ENCODE assay signal across 8 cellular contexts in the genomic region with DNA sequence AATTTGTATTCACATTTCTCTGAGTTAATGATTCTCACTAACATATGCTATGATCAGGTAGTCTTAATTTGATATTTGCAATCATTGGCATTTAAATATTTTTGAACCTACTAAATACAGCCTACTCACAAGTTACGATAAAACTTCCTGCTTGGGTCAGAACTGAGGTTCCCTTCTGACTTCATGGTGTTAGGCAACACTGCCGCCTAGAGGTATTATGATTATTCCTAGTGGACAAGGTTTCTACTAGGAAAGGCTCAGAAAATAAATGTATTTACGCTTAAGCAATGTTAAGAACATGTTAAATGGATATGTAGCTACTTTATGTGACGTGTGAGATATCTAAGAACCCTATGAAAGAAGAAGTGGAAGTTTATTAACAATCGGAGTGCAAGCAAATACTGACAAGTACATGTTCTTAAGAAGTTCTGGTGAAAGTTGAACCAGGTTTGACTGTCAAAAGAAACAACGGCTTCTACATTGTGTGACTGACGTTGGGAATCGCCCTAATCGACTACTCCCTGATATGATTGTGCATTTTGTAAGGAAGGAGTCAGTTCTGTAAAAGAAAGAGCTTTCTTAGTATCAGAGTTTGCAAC.
A peak's percentile ranks its signal among the peaks of the same experiment; 100 is the strongest.
DNase-seq lines count a peak whose midpoint lies in the region; ATAC-seq, FAIRE-seq and TF ChIP-seq lines count a peak whose summit lies in the region.

No MANE protein-coding gene starts in this region.

- ATAC-seq in HepG2, result peak; percentile 79
- no peak for ATAC-seq in GM18870 (IDR thresholded peaks at IDR 0.05; ENCODE audit: unreplicated experiment)

- no peaks in the 10 kb centered on the region for H3K36me3 ChIP-seq in HEK293 (ENCODE audit: control insufficient read depth in 2 of 2, insufficient read depth in 1 of 2, low read length in 2 of 2)
- no peaks in the 10 kb centered on the region for H3K36me3 ChIP-seq in HepG2 (replicated peaks in 1 of 2; ENCODE audit: control insufficient read depth in 1 of 2, insufficient read depth in 2 of 2, low read length in 2 of 2)

- H2AFZ ChIP-seq in HepG2 (ENCODE audit: low read length), result no peak overlapping the region

- no peak for TF ChIP-seq POLR2A in HepG2 (IDR thresholded peaks at IDR 0.05; ENCODE audit: insufficient read depth in 1 of 2, low read depth in 2 of 2, low read length in 2 of 2)

- no peak for TF ChIP-seq RAD21 in HepG2 (CRISPR knock-in tag; IDR thresholded peaks at IDR 0.05)

- H3K9me3 ChIP-seq in HEK293 (ENCODE audit: control insufficient read depth, insufficient read depth, low read depth, low read length) (no peaks in the 10 kb centered on the region), HepG2 (ENCODE audit: low read length) (no peaks in the 10 kb centered on the region)

- TF ChIP-seq CTCF in HEK293 (tag by site-specific recombination; IDR thresholded peaks at IDR 0.05) (no peak), HepG2 (CRISPR knock-in tag; IDR thresholded peaks at IDR 0.05) (peak; percentile 72), coronary artery (IDR thresholded peaks at IDR 0.05) (no peak)

- TF ChIP-seq EP300 in HepG2 (IDR thresholded peaks at IDR 0.05; ENCODE audit: low read depth in 2 of 2, low read length in 2 of 2), result no peak
- no peak for TF ChIP-seq EP300 in HepG2 (CRISPR knock-in tag; IDR thresholded peaks at IDR 0.05; ENCODE audit: borderline replicate concordance)

- no peaks in the 10 kb centered on the region for H3K79me2 ChIP-seq in HepG2 (ENCODE audit: insufficient read depth, low read length)

- H3K27me3 ChIP-seq in HepG2 (ENCODE audit: control insufficient read depth in 1 of 2, insufficient read depth in 2 of 2, low read length in 2 of 2), result no peaks in the 10 kb centered on the region

- FAIRE-seq in HepG2 (lab: Jason Lieb, UNC) (no peak), urothelium cell line (lab: Jason Lieb, UNC) (no peak)

- H4K20me1 ChIP-seq in HepG2 (ENCODE audit: insufficient read depth, low read length), result no peaks in the 10 kb centered on the region

- WGBS in HepG2 (ENCODE audit: low lambda C conversion rate), result 4% methylated on average over 9 of the region's 9 CpGs

- in situ Hi-C loops in HepG2 (cut with HindIII; ENCODE audit: extremely low pct_ligation_motif_present, low pct_unique_long_range_greater_than_20kb), result loop anchor here (25.0 kb wide), 1 partner anchor 1005 kb away; no protein-coding TSS in a partner anchor

- no peak overlapping the region for H3K9ac ChIP-seq in HepG2 (ENCODE audit: insufficient read depth, low read depth, low read length)

- H3K4me3 ChIP-seq in HEK293 (ENCODE audit: low read depth, low read length) (no peak overlapping the region), HepG2 (replicated peaks in 1 of 3; ENCODE audit: insufficient read depth in 1 of 3, low read depth in 2 of 3, low read length in 3 of 3) (no peak overlapping the region), coronary artery (no peak overlapping the region)

- DNase-seq in DMS153 treated with DMSO at 0.1 percent for 48 hours (lab: John Stamatoyannopoulos, UW; ENCODE audit: unreplicated experiment), result peak; percentile 67
- DNase-seq in NCI-H345 (lab: John Stamatoyannopoulos, UW), result peak; percentile 63
- DNase-seq in amniotic epithelial cell (ENCODE audit: low read depth), result peak; percentile 65
- peak; percentile 44 for DNase-seq in HepG2 (ENCODE audit: low spot score)
- DNase-seq in urothelium cell line (ENCODE audit: low spot score), result peak; percentile 6
- DNase-seq in coronary artery (ENCODE audit: low spot score), result no peak

- CTCF ChIA-PET in HEK293 (lab: Yijun Ruan, JAX), result interaction anchor here (0.7 to 1.1 kb wide), 4 partner anchors 8 to 104 kb away, joined by 3 to 4 read pairs (median 4); no protein-coding TSS in a partner anchor
- CTCF ChIA-PET in HepG2 (lab: Yijun Ruan, JAX; ENCODE audit: low intra/inter-chr PET ratio, low total read pairs), result interaction anchor here (1.2 kb wide), 1 partner anchor 998 kb away, joined by 5 read pairs; no protein-coding TSS in a partner anchor

- intact Hi-C loops in HepG2 (cut with micrococcal nuclease; ENCODE audit: unreplicated experiment), result loop anchor here (1.0 to 10.0 kb wide), 3 partner anchors 182 to 1390 kb away; no protein-coding TSS in a partner anchor

- H3K4me2 ChIP-seq in HepG2 (ENCODE audit: low read depth, low read length), result no peak overlapping the region

- no TSS peak for BruUV-seq in HepG2 (replicated peaks; lab: Mats Ljungman, UMichigan)

- H3K4me1 ChIP-seq in HEK293 (ENCODE audit: control insufficient read depth, insufficient read depth, low read length), result no peaks in the 10 kb centered on the region
- H3K4me1 ChIP-seq in HepG2 (ENCODE audit: insufficient read depth, low read length), result peaks cover 4% of the 10 kb centered on the region

- no peak overlapping the region for H3K27ac ChIP-seq in HEK293 (ENCODE audit: extremely low read depth, low read depth, low read length)
- H3K27ac ChIP-seq in HepG2 (ENCODE audit: extremely low read length, insufficient read depth, low read length), result no peak overlapping the region
- no peak overlapping the region for H3K27ac ChIP-seq in coronary artery

- POLR2A ChIA-PET in HEK293 (lab: Yijun Ruan, JAX), result no interaction called here
- POLR2A ChIA-PET in HepG2 (lab: Yijun Ruan, JAX), result no interaction called here

TF ChIP-seq in HEK293, 187 proteins besides CTCF, POLR2A, EP300 and RAD21:
- peak; percentile 52 for TF ChIP-seq ZNF654 (tag by site-specific recombination; IDR thresholded peaks at IDR 0.05; ENCODE audit: low read depth)
- TF ChIP-seq, protein P1, sequence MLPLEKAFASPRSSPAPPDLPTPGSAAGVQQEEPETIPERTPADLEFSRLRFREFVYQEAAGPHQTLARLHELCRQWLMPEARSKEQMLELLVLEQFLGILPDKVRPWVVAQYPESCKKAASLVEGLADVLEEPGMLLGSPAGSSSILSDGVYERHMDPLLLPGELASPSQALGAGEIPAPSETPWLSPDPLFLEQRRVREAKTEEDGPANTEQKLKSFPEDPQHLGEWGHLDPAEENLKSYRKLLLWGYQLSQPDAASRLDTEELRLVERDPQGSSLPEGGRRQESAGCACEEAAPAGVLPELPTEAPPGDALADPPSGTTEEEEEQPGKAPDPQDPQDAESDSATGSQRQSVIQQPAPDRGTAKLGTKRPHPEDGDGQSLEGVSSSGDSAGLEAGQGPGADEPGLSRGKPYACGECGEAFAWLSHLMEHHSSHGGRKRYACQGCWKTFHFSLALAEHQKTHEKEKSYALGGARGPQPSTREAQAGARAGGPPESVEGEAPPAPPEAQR (tag by site-specific recombination; IDR thresholded peaks at IDR 0.05), result no peak
- TF ChIP-seq ZNF350 (tag by site-specific recombination; IDR thresholded peaks at IDR 0.05), result no peak

TF ChIP-seq in HepG2, 621 proteins besides CTCF, POLR2A, EP300 and RAD21:
- peak; percentile 69 for TF ChIP-seq STAG1 (CRISPR knock-in tag; IDR thresholded peaks at IDR 0.05)
- TF ChIP-seq TCF7L2 (IDR thresholded peaks at IDR 0.05; ENCODE audit: low read depth, low read length), result no peak
